In the genomic region with DNA sequence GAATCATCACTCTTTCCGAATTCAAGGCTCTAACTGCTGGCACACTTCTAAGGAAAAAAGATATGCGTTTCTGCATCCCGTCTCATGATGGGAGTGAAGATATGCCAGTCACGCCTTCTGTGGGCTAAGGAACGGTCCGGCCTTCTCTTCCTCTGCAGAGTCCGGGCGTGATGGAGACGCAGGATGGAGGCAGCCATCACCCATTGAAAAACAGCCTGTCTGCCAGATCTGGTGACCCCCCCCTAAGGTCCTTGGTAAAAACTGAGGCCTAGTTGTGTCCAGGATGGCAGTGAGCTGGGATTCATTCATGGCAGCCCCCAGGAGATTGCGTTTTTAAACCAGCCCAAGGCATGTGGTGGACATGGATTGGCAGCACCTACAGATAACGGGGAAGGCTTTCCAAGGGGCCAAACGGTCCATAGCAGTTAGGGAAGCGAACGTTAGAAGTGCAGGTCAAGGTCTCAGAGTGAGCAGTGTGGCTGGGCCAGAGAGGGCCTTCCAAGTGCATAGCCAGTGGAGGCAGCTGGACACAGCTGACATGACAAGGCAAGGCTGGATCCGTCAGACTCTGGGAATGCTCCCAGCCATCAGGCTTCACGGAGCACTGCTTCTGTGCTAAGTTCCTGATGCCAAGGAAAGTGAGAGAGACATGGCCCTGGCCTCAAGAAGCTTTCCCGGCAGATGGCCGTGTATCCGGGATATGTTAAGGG, we compare ENCODE assay signal across 16 cellular contexts. TPM values are rescaled to one million over a fixed set of nuclear protein-coding genes. Genes with fewer than 3 reads are reported as not detected.
A peak's percentile ranks its signal among the peaks of the same experiment; 100 is the strongest.
DNase-seq lines count a peak whose midpoint lies in the region; ATAC-seq and TF ChIP-seq lines count a peak whose summit lies in the region.
"Had no signal": no experiment of that assay in that cellular context is flagged by ENCODE, and none has a peak within 500 bp of the region (broad histone marks: within the 10 kb centered on the region; RNA-seq: fewer than 3 reads in every experiment).

No MANE protein-coding gene starts in this region.

- no peak for TF ChIP-seq POLR2A in vagina (IDR thresholded peaks at IDR 0.05)
- TF ChIP-seq POLR2A in uterus (IDR thresholded peaks at IDR 0.05): no peak

- H3K4me1 ChIP-seq in osteoblast (ENCODE audit: insufficient read depth, low read length) (no peaks in the 10 kb centered on the region), vagina (no peaks in the 10 kb centered on the region), uterus (no peaks in the 10 kb centered on the region)
- H3K4me1 ChIP-seq: BLaER1 had no signal

- H3K9me3 ChIP-seq in osteoblast (ENCODE audit: low read depth, low read length): no peaks in the 10 kb centered on the region
- no peaks in the 10 kb centered on the region for H3K9me3 ChIP-seq in vagina
- H3K9me3 ChIP-seq in uterus: no peaks in the 10 kb centered on the region
- H3K9me3 ChIP-seq: BLaER1 had no signal

- no peaks in the 10 kb centered on the region for H3K79me2 ChIP-seq in osteoblast (ENCODE audit: insufficient read depth, low read length)

- H3K4me3 ChIP-seq in osteoblast (ENCODE audit: insufficient read depth, low read length) (no peak overlapping the region), vagina (no peak overlapping the region), uterus (no peak overlapping the region)
- H3K4me3 ChIP-seq: BLaER1 had no signal

- H3K36me3 ChIP-seq in osteoblast (ENCODE audit: insufficient read depth, low read length) (no peaks in the 10 kb centered on the region), vagina (no peaks in the 10 kb centered on the region), uterus (no peaks in the 10 kb centered on the region)
- H3K36me3 ChIP-seq: BLaER1 had no signal

- no peak overlapping the region for H3K4me2 ChIP-seq in osteoblast (ENCODE audit: insufficient read depth, low read length)
- H3K4me2 ChIP-seq: BLaER1 had no signal

- intact Hi-C loops in cardiac septum (cut with DNase I) (no loop called here), left ventricle myocardium superior (cut with micrococcal nuclease) (no loop called here), vagina (cut with DNase I) (no loop called here), uterus (cut with DNase I; ENCODE audit: low total_unique reads) (no loop called here)

- H4K20me1 ChIP-seq in osteoblast (ENCODE audit: insufficient read depth, low read length): no peaks in the 10 kb centered on the region
- H4K20me1 ChIP-seq: BLaER1 had no signal

- H3K27ac ChIP-seq in osteoblast (ENCODE audit: low read depth, low read length) (no peak overlapping the region), vagina (no peak overlapping the region), uterus (no peak overlapping the region)
- H3K27ac ChIP-seq: BLaER1, HL-60 had no signal

- H3K27me3 ChIP-seq in osteoblast (ENCODE audit: insufficient read depth, low read length): no peaks in the 10 kb centered on the region
- no peaks in the 10 kb centered on the region for H3K27me3 ChIP-seq in vagina
- H3K27me3 ChIP-seq in uterus: no peaks in the 10 kb centered on the region
- H3K27me3 ChIP-seq: BLaER1 had no signal

- TF ChIP-seq CTCF in osteoblast (IDR thresholded peaks at IDR 0.05; ENCODE audit: extremely low read depth, low read depth, low read length) (no peak), vagina (IDR thresholded peaks at IDR 0.05) (no peak), uterus (IDR thresholded peaks at IDR 0.05) (no peak)

- H2AFZ ChIP-seq in osteoblast (ENCODE audit: low read length): no peak overlapping the region

- peak; percentile 36 for DNase-seq in cardiac septum (ENCODE audit: low spot score)
- DNase-seq in left ventricle myocardium superior: no peak
- peak; percentile 32 for DNase-seq in islet precursor cell
- peak; percentile 19 for DNase-seq in osteoblast (ENCODE audit: insufficient read length, low spot score, missing footprints)
- peak; percentile 67 for DNase-seq in vagina (ENCODE audit: extremely low spot score in 2 of 2)
- no peak for DNase-seq in uterus
- DNase-seq: 8988T; AML-193; CD4-positive, CD25-positive, alpha-beta regulatory T cell; DMS53; GF-D8; GOT3 had no signal

- ATAC-seq in left ventricle myocardium superior (no peak), GM18502 (IDR thresholded peaks at IDR 0.05; ENCODE audit: poor library complexity, unreplicated experiment) (no peak), GM19328 (IDR thresholded peaks at IDR 0.05; ENCODE audit: unreplicated experiment) (no peak)

RNA-seq across cellular contexts. Expression of gene EFCAB6, which starts 7.0 kb away (rescaled TPM):
- total RNA-seq in cardiac septum: 1.3 TPM
- 1.5 TPM for total RNA-seq in left ventricle myocardium superior
- total RNA-seq in osteoblast: 1.8 and 2.9 TPM in 2 replicates
- total RNA-seq in vagina: 1.7 TPM
- total RNA-seq in uterus: 1 to 10 TPM; 2.0 to 8.4 (median 5.7) TPM
- total RNA-seq: CD4-positive, CD25-positive, alpha-beta regulatory T cell had no signal

RNA-seq across cellular contexts. Expression of gene SULT4A1, which starts 43.2 kb away (rescaled TPM):
- total RNA-seq in cardiac septum (0.13 TPM), left ventricle myocardium superior (0.45 TPM), osteoblast (under 0.01 TPM in 1 of 2 replicates, not detected in the other), vagina (3.2 TPM), uterus (1 to 10 TPM in 1 of 4 donors, not detected in 3; 2.1 TPM)
- total RNA-seq: CD4-positive, CD25-positive, alpha-beta regulatory T cell had no signal

Comparison
In these comparisons a context has a peak if more than half of its experiments do, and no peak if none do; other contexts are left out.
1. DNase-seq: peak in cardiac septum (single experiment), islet precursor cell (single experiment), osteoblast (single experiment) and vagina (2 of 2); none in left ventricle myocardium superior (single experiment) and uterus (0 of 2).